ENCODE assay signal across 20 cellular contexts in the genomic region with DNA sequence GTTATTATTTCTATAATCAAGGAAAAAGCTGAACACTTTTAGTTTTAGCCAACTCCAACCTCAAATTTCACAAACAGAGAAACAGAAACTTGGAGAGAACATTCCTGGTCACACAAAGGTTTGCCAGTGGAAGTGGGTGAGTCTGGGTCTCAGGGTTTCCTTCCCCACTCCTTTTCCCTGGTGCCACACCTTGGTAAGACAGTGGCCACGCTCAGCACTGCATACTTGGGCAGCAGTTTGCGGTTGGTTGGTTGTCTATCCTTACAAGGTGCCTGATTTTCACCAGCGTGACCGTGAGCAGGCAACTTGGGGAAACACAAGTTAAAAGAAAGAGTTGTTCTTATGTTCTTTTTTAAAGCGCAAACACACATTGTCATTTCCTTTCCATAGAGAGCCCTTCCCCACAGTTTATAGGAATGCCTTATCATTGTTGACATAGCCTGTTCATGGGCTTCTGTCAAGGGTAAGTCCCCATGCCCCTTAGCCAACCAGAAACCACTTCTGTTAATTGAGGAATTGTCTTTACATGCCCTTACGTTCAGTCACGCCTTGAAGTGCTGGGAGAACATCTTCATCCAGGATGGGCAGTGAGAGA.
"Had no signal": no experiment of that assay in that cellular context is flagged by ENCODE, and none has a peak within 500 bp of the region (broad histone marks: within the 10 kb centered on the region; RNA-seq: fewer than 3 reads in every experiment).

No MANE protein-coding gene starts in this region.

- H3K27ac ChIP-seq: gastrocnemius medialis, heart left ventricle, lower lobe of right lung, ovary, psoas muscle, sigmoid colon, thyroid gland had no signal

- H3K27me3 ChIP-seq: gastrocnemius medialis, heart left ventricle, ovary, sigmoid colon, thyroid gland had no signal

- H3K4me1 ChIP-seq: lower lobe of right lung, thyroid gland had no signal

- ATAC-seq: effector memory CD8-positive, alpha-beta T cell; gastrocnemius medialis; heart left ventricle; left ventricle myocardium superior; lower lobe of right lung; natural killer cell; psoas muscle; stimulated activated memory B cell treated with anti-CD40 and anti-IgM and Interleukin-4, amounts not matched to agents 10 μg/mL and 1 μg/mL and 100 μg/mL, for 72 hours; stimulated activated naive CD8-positive, alpha-beta T cell treated with anti-CD3 and anti-CD28 coated beads, Interleukin-15, Interleukin-2, amounts not matched to agents 100 U/mL and 50 U/mL, for 24 hours had no signal

- H3K36me3 ChIP-seq: gastrocnemius medialis, lower lobe of right lung, ovary, sigmoid colon, thyroid gland had no signal

- H3K9me3 ChIP-seq: gastrocnemius medialis, lower lobe of right lung, ovary, psoas muscle, sigmoid colon, thyroid gland had no signal

- H3K4me3 ChIP-seq: gastrocnemius medialis, heart left ventricle, lower lobe of right lung, ovary, psoas muscle, sigmoid colon, thyroid gland had no signal

- DNase-seq: effector memory CD8-positive, alpha-beta T cell; foreskin fibroblast; gastrocnemius medialis; heart left ventricle; hippocampal formation; kidney glomerular epithelial cell; left ventricle myocardium superior; lower lobe of right lung; natural killer cell; occipital lobe; ovary; posterior cingulate gyrus; psoas muscle; right cardiac atrium; sigmoid colon; stimulated activated CD4-positive, alpha-beta T cell treated with anti-CD3 and anti-CD28 coated beads, Interleukin-4, amount 100 ng/mL, for 4 hours; stimulated activated naive CD8-positive, alpha-beta T cell treated with anti-CD3 and anti-CD28 coated beads, Interleukin-15, Interleukin-2, amounts not matched to agents 100 U/mL and 50 U/mL, for 24 hours; thyroid gland; trophoblast cell had no signal
